Comparison of ENCODE assay signal across 1 cellular context in the genomic region with DNA sequence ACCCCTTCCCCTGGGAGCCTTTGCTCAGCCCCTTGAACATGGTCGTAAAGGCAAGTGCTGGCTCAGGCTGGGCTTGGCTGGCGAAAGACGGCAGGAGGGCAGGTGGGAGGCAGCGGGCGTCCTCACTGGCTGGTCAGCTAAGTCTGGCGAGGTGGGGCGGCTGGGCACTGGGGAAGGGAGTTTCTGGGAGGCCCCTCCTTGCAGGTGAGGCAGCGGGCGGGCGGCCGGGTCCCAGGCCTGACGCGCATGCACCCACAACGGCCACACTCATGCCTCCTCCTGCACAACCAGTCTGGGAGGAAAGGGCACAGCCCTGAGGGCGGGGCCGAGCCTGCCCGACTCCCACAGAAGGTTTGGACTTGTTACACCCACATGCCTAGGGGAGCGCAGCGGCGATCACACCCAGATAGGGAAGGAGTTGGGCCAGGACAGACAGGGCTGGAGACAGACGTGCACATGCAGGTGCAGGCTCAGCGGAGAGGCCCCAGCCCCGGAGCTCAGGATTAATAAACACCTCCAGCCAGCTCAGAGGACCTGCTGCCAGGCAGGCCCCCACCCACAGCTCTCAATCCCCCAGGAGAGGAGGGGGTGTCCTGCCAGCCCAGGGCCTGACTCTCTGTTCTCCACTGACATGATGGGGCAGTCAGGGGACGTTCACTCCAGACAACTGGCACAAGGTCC.
TF ChIP-seq lines count a peak whose summit lies in the region.

A gene (minus strand): TSS at position 148 of the 681 bp plus-strand sequence. CDS start 108 bp downstream, at position 40.

TF ChIP-seq in H1, 55 proteins besides CTCF, POLR2A, EP300 and RAD21 (continued from another document):
- TF ChIP-seq, protein P1, sequence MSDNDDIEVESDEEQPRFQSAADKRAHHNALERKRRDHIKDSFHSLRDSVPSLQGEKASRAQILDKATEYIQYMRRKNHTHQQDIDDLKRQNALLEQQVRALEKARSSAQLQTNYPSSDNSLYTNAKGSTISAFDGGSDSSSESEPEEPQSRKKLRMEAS (IDR thresholded peaks at IDR 0.05): no peak
- no peak for TF ChIP-seq JUN (IDR thresholded peaks at IDR 0.05; ENCODE audit: low read depth, low read length)
- TF ChIP-seq SAP30 (IDR thresholded peaks at IDR 0.05; ENCODE audit: insufficient read depth, insufficient replicate concordance, low read length): no peak
- TF ChIP-seq BRCA1 (IDR thresholded peaks at IDR 0.05; ENCODE audit: low read depth, low read length): no peak
- no peak for TF ChIP-seq NRF1 (IDR thresholded peaks at IDR 0.05; ENCODE audit: low read depth, low read length)
- TF ChIP-seq, protein P2, sequence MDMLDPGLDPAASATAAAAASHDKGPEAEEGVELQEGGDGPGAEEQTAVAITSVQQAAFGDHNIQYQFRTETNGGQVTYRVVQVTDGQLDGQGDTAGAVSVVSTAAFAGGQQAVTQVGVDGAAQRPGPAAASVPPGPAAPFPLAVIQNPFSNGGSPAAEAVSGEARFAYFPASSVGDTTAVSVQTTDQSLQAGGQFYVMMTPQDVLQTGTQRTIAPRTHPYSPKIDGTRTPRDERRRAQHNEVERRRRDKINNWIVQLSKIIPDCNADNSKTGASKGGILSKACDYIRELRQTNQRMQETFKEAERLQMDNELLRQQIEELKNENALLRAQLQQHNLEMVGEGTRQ (IDR thresholded peaks at IDR 0.05; ENCODE audit: low read length): no peak
- TF ChIP-seq CBX5 (IDR thresholded peaks at IDR 0.05; ENCODE audit: low read depth, low read length): no peak
